ENCODE assay signal across 1 cellular context in genomic region chr2:232434563-232435374, GRCh38.
TF ChIP-seq lines count a peak whose summit lies in the region.

No MANE protein-coding gene starts in this region.

TF ChIP-seq in H1, 55 proteins besides CTCF, POLR2A, EP300 and RAD21:
- TF ChIP-seq E2F6 (IDR thresholded peaks at IDR 0.05), result no peak
- TF ChIP-seq KDM1A (IDR thresholded peaks at IDR 0.05; ENCODE audit: borderline replicate concordance, low read length), result no peak
- TF ChIP-seq SUZ12 (IDR thresholded peaks at IDR 0.05; ENCODE audit: low read length), result no peak
- TF ChIP-seq YY1 (IDR thresholded peaks at IDR 0.05; ENCODE audit: low read depth, low read length), result no peak
- no peak for TF ChIP-seq FOSL1 (IDR thresholded peaks at IDR 0.05; ENCODE audit: insufficient read depth, low read depth, low read length)
- TF ChIP-seq TAF1 (IDR thresholded peaks at IDR 0.05; ENCODE audit: low read depth, low read length), result no peak
- no peak for TF ChIP-seq USF2 (IDR thresholded peaks at IDR 0.05; ENCODE audit: low read length)
- TF ChIP-seq CBX8 (IDR thresholded peaks at IDR 0.05; ENCODE audit: borderline replicate concordance, low read depth, low read length), result no peak
- TF ChIP-seq JUN (IDR thresholded peaks at IDR 0.05; ENCODE audit: low read depth, low read length), result no peak
- TF ChIP-seq CHD1 (IDR thresholded peaks at IDR 0.05; ENCODE audit: low read depth, low read length), result no peak
- no peak for TF ChIP-seq BRCA1 (IDR thresholded peaks at IDR 0.05; ENCODE audit: low read depth, low read length)
- no peak for TF ChIP-seq CREB1 (IDR thresholded peaks at IDR 0.05)
- TF ChIP-seq TBP (IDR thresholded peaks at IDR 0.05; ENCODE audit: low read depth, low read length), result no peak
- no peak for TF ChIP-seq SIN3A (conservative IDR thresholded peaks at IDR 0.05 in 1 of 2, IDR thresholded peaks at IDR 0.05 in 1 of 2; ENCODE audit: low read depth in 1 of 2, low read length in 2 of 2)
- TF ChIP-seq ATF3 (IDR thresholded peaks at IDR 0.05; ENCODE audit: insufficient read depth, low read depth, low read length), result no peak
- TF ChIP-seq ATF2 (IDR thresholded peaks at IDR 0.05; ENCODE audit: low read length), result no peak
- no peak for TF ChIP-seq PHF8 (conservative IDR thresholded peaks at IDR 0.05; ENCODE audit: low read depth, low read length)
- no peak for TF ChIP-seq CBX5 (IDR thresholded peaks at IDR 0.05; ENCODE audit: low read depth, low read length)
- no peak for TF ChIP-seq GABPA (IDR thresholded peaks at IDR 0.05; ENCODE audit: borderline replicate concordance, insufficient read depth, low read length)
TF ChIP-seq in H1: peak in this region for 0.
